1 cellular context compared by ENCODE assay signal in genomic region chr1:24591781-24592180, GRCh38.
A peak's percentile ranks its signal among the peaks of the same experiment; 100 is the strongest.
TF ChIP-seq lines count a peak whose summit lies in the region.

No MANE protein-coding gene starts in this region.

TF ChIP-seq in K562, 482 proteins besides CTCF, POLR2A, EP300 and RAD21:
- TF ChIP-seq ARID1B (IDR thresholded peaks at IDR 0.05): peak; percentile 40; the same call in 1 of the 2 replicates
- peak; percentile 72; the same call in 1 of the 2 replicates for TF ChIP-seq TEAD4 (IDR thresholded peaks at IDR 0.05; ENCODE audit: low read length)
- TF ChIP-seq TEAD4 (CRISPR knock-in tag; IDR thresholded peaks at IDR 0.05; ENCODE audit: borderline replicate concordance): no peak
- TF ChIP-seq, protein P1, sequence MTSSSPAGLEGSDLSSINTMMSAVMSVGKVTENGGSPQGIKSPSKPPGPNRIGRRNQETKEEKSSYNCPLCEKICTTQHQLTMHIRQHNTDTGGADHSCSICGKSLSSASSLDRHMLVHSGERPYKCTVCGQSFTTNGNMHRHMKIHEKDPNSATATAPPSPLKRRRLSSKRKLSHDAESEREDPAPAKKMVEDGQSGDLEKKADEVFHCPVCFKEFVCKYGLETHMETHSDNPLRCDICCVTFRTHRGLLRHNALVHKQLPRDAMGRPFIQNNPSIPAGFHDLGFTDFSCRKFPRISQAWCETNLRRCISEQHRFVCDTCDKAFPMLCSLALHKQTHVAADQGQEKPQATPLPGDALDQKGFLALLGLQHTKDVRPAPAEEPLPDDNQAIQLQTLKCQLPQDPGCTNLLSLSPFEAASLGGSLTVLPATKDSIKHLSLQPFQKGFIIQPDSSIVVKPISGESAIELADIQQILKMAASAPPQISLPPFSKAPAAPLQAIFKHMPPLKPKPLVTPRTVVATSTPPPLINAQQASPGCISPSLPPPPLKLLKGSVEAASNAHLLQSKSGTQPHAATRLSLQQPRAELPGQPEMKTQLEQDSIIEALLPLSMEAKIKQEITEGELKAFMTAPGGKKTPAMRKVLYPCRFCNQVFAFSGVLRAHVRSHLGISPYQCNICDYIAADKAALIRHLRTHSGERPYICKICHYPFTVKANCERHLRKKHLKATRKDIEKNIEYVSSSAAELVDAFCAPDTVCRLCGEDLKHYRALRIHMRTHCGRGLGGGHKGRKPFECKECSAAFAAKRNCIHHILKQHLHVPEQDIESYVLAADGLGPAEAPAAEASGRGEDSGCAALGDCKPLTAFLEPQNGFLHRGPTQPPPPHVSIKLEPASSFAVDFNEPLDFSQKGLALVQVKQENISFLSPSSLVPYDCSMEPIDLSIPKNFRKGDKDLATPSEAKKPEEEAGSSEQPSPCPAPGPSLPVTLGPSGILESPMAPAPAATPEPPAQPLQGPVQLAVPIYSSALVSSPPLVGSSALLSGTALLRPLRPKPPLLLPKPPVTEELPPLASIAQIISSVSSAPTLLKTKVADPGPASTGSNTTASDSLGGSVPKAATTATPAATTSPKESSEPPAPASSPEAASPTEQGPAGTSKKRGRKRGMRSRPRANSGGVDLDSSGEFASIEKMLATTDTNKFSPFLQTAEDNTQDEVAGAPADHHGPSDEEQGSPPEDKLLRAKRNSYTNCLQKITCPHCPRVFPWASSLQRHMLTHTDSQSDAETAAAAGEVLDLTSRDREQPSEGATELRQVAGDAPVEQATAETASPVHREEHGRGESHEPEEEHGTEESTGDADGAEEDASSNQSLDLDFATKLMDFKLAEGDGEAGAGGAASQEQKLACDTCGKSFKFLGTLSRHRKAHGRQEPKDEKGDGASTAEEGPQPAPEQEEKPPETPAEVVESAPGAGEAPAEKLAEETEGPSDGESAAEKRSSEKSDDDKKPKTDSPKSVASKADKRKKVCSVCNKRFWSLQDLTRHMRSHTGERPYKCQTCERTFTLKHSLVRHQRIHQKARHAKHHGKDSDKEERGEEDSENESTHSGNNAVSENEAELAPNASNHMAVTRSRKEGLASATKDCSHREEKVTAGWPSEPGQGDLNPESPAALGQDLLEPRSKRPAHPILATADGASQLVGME (CRISPR knock-in tag; IDR thresholded peaks at IDR 0.05): no peak
- peak in 1 of 2 experiments; percentile 10; a peak in 1 of 4 replicates for TF ChIP-seq TRIM24 (IDR thresholded peaks at IDR 0.05)
- no peak for TF ChIP-seq HEY1 (CRISPR knock-in tag; IDR thresholded peaks at IDR 0.05; ENCODE audit: borderline replicate concordance)
- no peak for TF ChIP-seq SRSF1 (IDR thresholded peaks at IDR 0.05; ENCODE audit: low read depth, low read length)
- 0 out of 4 replicates have a peak, but pooled peaks of 1 of the 2 experiments have one; percentile 7 for TF ChIP-seq HDAC1 (IDR thresholded peaks at IDR 0.05)
- no peak for TF ChIP-seq LCOR (CRISPR knock-in tag; IDR thresholded peaks at IDR 0.05)
- TF ChIP-seq TAF15 (IDR thresholded peaks at IDR 0.05; ENCODE audit: low read depth, low read length): no peak
- peak; percentile 86 for TF ChIP-seq CBFA2T3 (IDR thresholded peaks at IDR 0.05)
- peak; percentile 64 for TF ChIP-seq TAL1 (IDR thresholded peaks at IDR 0.05)
- TF ChIP-seq EGR1 (conservative IDR thresholded peaks at IDR 0.05): 0 out of 2 replicates have a peak, but pooled peaks have one; percentile 16
- no peak for TF ChIP-seq NFXL1 (CRISPR knock-in tag; IDR thresholded peaks at IDR 0.05)
- TF ChIP-seq ZSCAN32 (CRISPR knock-in tag; IDR thresholded peaks at IDR 0.05): no peak
- 0 out of 2 replicates have a peak, but pooled peaks have one; percentile 23 for TF ChIP-seq CTBP1 (IDR thresholded peaks at IDR 0.05; ENCODE audit: borderline replicate concordance)
- 0 out of 2 replicates have a peak, but pooled peaks have one; percentile 61 for TF ChIP-seq ZNF589 (CRISPR knock-in tag; IDR thresholded peaks at IDR 0.05; ENCODE audit: low read depth)
- peak; percentile 77 for TF ChIP-seq CBFA2T2 (conservative IDR thresholded peaks at IDR 0.05)
- peak; percentile 37; the same call in 1 of the 2 replicates for TF ChIP-seq POLR2AphosphoS5 (IDR thresholded peaks at IDR 0.05; ENCODE audit: control insufficient read depth, insufficient read depth, low read depth, low read length)
- TF ChIP-seq TCF3 (CRISPR knock-in tag; IDR thresholded peaks at IDR 0.05): peak; percentile 80
- peak; percentile 66 for TF ChIP-seq ZBTB7A (IDR thresholded peaks at IDR 0.05; ENCODE audit: borderline replicate concordance, control insufficient read depth, low read depth, low read length)
- TF ChIP-seq ZNF354B (CRISPR knock-in tag; IDR thresholded peaks at IDR 0.05): no peak
